In the genomic region with DNA sequence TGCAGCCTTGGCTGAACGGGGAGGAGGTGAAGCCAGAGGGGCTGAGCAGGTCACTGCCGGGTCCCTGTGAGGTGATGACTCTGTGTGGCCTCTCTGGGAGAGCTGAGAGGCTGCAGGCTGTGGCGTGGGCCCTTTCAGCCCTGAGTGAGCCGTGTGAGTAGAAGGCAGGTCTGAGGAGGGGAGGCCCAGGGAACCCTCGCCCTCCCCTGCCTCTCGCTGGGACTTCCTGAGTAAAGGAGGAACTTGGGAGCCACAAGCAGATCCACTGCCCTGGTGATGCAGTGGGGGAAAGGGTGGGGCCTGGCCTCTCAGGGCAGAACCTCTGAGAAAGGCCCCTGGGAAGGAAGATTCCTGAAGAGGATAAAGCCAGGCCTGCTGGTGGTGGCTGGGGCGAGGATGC, we compare ENCODE assay signal across 11 cellular contexts. TPM values are rescaled to one million over a fixed set of nuclear protein-coding genes. Genes with fewer than 3 reads are reported as not detected.
DNase-seq lines count a peak whose midpoint lies in the region; ATAC-seq, FAIRE-seq and TF ChIP-seq lines count a peak whose summit lies in the region.
"Had no signal": no experiment of that assay in that cellular context is flagged by ENCODE, and none has a peak within 500 bp of the region (broad histone marks: within the 10 kb centered on the region; RNA-seq: fewer than 3 reads in every experiment).

No MANE protein-coding gene starts in this region.

- no peak overlapping the region for H3K9ac ChIP-seq in kidney (ENCODE audit: low read length in 2 of 2)

- no peaks in the 10 kb centered on the region for H3K9me2 ChIP-seq in DOHH2 (replicated peaks; ENCODE audit: control insufficient read depth, low read length)

- no peaks in the 10 kb centered on the region for H4K20me1 ChIP-seq in DOHH2 (ENCODE audit: control insufficient read depth, insufficient read depth, low read depth, low read length)

- TF ChIP-seq CTCF in DOHH2 (IDR thresholded peaks at IDR 0.05; ENCODE audit: low read depth, low read length, poor library complexity, severe bottlenecking), result no peak
- no peak for TF ChIP-seq CTCF in kidney (IDR thresholded peaks at IDR 0.05; ENCODE audit: borderline replicate concordance, extremely low read depth, insufficient read depth)
- TF ChIP-seq CTCF in GM10266 (IDR thresholded peaks at IDR 0.05; ENCODE audit: control insufficient read depth, insufficient read depth, low read depth, missing control alignments), result no peak

- no peak for ATAC-seq in GM21717 (IDR thresholded peaks at IDR 0.05; ENCODE audit: unreplicated experiment)

- peak overlapping the region; percentile 50 for H3K4me2 ChIP-seq in DOHH2 (ENCODE audit: low read length)

- H3K27me3 ChIP-seq in DOHH2 (ENCODE audit: control insufficient read depth, low read length), result no peaks in the 10 kb centered on the region
- H3K27me3 ChIP-seq: BE2C had no signal

- FAIRE-seq in kidney (lab: Jason Lieb, UNC), result no peak
- FAIRE-seq: astrocyte had no signal

- H3K27ac ChIP-seq in DOHH2 (ENCODE audit: low read depth, low read length), result peak overlapping the region; percentile 62
- H3K27ac ChIP-seq in kidney (ENCODE audit: low read depth in 2 of 2, low read length in 2 of 2), result no peak overlapping the region
- peak overlapping the region in 11 of 21 experiments; percentile 12 to 69 (median 55) for H3K27ac ChIP-seq in skin epidermis

- H3K36me3 ChIP-seq in DOHH2 (ENCODE audit: control insufficient read depth, low read length) (peaks cover 73% of the 10 kb centered on the region), kidney (ENCODE audit: control insufficient read depth in 1 of 2, insufficient read depth in 2 of 2, low read length in 2 of 2) (no peaks in the 10 kb centered on the region)
- H3K36me3 ChIP-seq: BE2C had no signal

- peaks cover 100% of the 10 kb centered on the region for H3K79me2 ChIP-seq in DOHH2 (ENCODE audit: control insufficient read depth, low read length)

- intact Hi-C loops in kidney (cut with DNase I), result no loop called here

- no peaks in the 10 kb centered on the region for H3K9me3 ChIP-seq in DOHH2 (ENCODE audit: control insufficient read depth, insufficient read depth, low read length)
- no peaks in the 10 kb centered on the region for H3K9me3 ChIP-seq in kidney (ENCODE audit: control insufficient read depth in 1 of 2, low read length in 2 of 2)
- H3K9me3 ChIP-seq: BE2C had no signal

- DNase-seq in SKM-1 treated with dmso at 0.1 percent for 144 hours (lab: John Stamatoyannopoulos, UW; ENCODE audit: unreplicated experiment) (peak; percentile 86), kidney (peak; percentile 48), GM10266 (ENCODE audit: extremely low spot score) (no peak), SW480 (ENCODE audit: low spot score) (no peak), NCI-H345 (lab: John Stamatoyannopoulos, UW) (no peak)
- DNase-seq: BE2C; effector CD8-positive, alpha-beta T cell had no signal

- H3K4me1 ChIP-seq in DOHH2 (ENCODE audit: control insufficient read depth, low read length) (peaks cover 96% of the 10 kb centered on the region), kidney (ENCODE audit: control insufficient read depth in 1 of 2, insufficient read depth in 1 of 2, low read depth in 1 of 2, low read length in 2 of 2) (peaks cover 0 to 4% of the 10 kb centered on the region in 2 donors)
- H3K4me1 ChIP-seq: BE2C had no signal

- H3K4me3 ChIP-seq in DOHH2 (ENCODE audit: low read length), result peak overlapping the region; percentile 22
- no peak overlapping the region for H3K4me3 ChIP-seq in kidney (ENCODE audit: low read length in 2 of 2)
- H3K4me3 ChIP-seq in skin epidermis, result no peak overlapping the region

- peaks cover 14% of the 10 kb centered on the region; the same call in 1 of the 2 replicates for H3F3A ChIP-seq in DOHH2 (ENCODE audit: control insufficient read depth, insufficient read depth)

RNA-seq across cellular contexts. Expression of a gene that starts 22.8 kb away (rescaled TPM):
- total RNA-seq in kidney, result 6.3 TPM
- polyA plus RNA-seq in kidney (ENCODE audit: insufficient read depth, low read depth, low replicate concordance), result 6.4 TPM

Comparison
In these comparisons a context has a peak if more than half of its experiments do, and no peak if none do; other contexts are left out.
1. H3K27ac ChIP-seq: peak in DOHH2 (single experiment) and skin epidermis (11 of 21); none in kidney (0 of 2).
2. DNase-seq: peak in SKM-1 treated with dmso at 0.1 percent for 144 hours (single experiment) and kidney (single experiment); none in GM10266 (single experiment), SW480 (single experiment) and NCI-H345 (single experiment).